ENCODE assay signal across 1 cellular context in genomic region chr9:136902259-136902821, GRCh38.
TF ChIP-seq lines count a peak whose summit lies in the region.

No MANE protein-coding gene starts in this region.

TF ChIP-seq in HEK293, 187 proteins besides CTCF, POLR2A, EP300 and RAD21 (continued from another document):
- TF ChIP-seq, protein P1, sequence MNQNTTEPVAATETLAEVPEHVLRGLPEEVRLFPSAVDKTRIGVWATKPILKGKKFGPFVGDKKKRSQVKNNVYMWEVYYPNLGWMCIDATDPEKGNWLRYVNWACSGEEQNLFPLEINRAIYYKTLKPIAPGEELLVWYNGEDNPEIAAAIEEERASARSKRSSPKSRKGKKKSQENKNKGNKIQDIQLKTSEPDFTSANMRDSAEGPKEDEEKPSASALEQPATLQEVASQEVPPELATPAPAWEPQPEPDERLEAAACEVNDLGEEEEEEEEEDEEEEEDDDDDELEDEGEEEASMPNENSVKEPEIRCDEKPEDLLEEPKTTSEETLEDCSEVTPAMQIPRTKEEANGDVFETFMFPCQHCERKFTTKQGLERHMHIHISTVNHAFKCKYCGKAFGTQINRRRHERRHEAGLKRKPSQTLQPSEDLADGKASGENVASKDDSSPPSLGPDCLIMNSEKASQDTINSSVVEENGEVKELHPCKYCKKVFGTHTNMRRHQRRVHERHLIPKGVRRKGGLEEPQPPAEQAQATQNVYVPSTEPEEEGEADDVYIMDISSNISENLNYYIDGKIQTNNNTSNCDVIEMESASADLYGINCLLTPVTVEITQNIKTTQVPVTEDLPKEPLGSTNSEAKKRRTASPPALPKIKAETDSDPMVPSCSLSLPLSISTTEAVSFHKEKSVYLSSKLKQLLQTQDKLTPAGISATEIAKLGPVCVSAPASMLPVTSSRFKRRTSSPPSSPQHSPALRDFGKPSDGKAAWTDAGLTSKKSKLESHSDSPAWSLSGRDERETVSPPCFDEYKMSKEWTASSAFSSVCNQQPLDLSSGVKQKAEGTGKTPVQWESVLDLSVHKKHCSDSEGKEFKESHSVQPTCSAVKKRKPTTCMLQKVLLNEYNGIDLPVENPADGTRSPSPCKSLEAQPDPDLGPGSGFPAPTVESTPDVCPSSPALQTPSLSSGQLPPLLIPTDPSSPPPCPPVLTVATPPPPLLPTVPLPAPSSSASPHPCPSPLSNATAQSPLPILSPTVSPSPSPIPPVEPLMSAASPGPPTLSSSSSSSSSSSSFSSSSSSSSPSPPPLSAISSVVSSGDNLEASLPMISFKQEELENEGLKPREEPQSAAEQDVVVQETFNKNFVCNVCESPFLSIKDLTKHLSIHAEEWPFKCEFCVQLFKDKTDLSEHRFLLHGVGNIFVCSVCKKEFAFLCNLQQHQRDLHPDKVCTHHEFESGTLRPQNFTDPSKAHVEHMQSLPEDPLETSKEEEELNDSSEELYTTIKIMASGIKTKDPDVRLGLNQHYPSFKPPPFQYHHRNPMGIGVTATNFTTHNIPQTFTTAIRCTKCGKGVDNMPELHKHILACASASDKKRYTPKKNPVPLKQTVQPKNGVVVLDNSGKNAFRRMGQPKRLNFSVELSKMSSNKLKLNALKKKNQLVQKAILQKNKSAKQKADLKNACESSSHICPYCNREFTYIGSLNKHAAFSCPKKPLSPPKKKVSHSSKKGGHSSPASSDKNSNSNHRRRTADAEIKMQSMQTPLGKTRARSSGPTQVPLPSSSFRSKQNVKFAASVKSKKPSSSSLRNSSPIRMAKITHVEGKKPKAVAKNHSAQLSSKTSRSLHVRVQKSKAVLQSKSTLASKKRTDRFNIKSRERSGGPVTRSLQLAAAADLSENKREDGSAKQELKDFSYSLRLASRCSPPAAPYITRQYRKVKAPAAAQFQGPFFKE (tag by site-specific recombination; IDR thresholded peaks at IDR 0.05; ENCODE audit: borderline replicate concordance) = no peak
- no peak for TF ChIP-seq ZSCAN5A (tag by site-specific recombination; IDR thresholded peaks at IDR 0.05)
- no peak for TF ChIP-seq PRDM4 (tag by site-specific recombination; IDR thresholded peaks at IDR 0.05)
- TF ChIP-seq ZNF660 (tag by site-specific recombination; IDR thresholded peaks at IDR 0.05) = no peak
- TF ChIP-seq, protein P2, sequence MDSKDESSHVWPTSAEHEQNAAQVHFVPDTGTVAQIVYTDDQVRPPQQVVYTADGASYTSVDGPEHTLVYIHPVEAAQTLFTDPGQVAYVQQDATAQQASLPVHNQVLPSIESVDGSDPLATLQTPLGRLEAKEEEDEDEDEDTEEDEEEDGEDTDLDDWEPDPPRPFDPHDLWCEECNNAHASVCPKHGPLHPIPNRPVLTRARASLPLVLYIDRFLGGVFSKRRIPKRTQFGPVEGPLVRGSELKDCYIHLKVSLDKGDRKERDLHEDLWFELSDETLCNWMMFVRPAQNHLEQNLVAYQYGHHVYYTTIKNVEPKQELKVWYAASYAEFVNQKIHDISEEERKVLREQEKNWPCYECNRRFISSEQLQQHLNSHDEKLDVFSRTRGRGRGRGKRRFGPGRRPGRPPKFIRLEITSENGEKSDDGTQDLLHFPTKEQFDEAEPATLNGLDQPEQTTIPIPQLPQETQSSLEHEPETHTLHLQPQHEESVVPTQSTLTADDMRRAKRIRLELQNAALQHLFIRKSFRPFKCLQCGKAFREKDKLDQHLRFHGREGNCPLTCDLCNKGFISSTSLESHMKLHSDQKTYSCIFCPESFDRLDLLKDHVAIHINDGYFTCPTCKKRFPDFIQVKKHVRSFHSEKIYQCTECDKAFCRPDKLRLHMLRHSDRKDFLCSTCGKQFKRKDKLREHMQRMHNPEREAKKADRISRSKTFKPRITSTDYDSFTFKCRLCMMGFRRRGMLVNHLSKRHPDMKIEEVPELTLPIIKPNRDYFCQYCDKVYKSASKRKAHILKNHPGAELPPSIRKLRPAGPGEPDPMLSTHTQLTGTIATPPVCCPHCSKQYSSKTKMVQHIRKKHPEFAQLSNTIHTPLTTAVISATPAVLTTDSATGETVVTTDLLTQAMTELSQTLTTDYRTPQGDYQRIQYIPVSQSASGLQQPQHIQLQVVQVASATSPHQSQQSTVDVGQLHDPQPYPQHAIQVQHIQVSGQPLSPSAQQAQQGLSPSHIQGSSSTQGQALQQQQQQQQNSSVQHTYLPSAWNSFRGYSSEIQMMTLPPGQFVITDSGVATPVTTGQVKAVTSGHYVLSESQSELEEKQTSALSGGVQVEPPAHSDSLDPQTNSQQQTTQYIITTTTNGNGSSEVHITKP (tag by site-specific recombination; IDR thresholded peaks at IDR 0.05) = no peak
- TF ChIP-seq ZNF354C (tag by site-specific recombination; IDR thresholded peaks at IDR 0.05; ENCODE audit: borderline replicate concordance, low read depth) = no peak
- TF ChIP-seq, protein P3, sequence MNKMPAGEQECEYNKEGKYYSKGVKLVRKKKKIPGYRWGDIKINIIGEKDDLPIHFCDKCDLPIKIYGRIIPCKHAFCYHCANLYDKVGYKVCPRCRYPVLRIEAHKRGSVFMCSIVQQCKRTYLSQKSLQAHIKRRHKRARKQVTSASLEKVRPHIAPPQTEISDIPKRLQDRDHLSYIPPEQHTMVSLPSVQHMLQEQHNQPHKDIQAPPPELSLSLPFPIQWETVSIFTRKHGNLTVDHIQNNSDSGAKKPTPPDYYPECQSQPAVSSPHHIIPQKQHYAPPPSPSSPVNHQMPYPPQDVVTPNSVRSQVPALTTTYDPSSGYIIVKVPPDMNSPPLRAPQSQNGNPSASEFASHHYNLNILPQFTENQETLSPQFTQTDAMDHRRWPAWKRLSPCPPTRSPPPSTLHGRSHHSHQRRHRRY (tag by site-specific recombination; IDR thresholded peaks at IDR 0.05) = no peak
- TF ChIP-seq ZNF423 (tag by site-specific recombination; IDR thresholded peaks at IDR 0.05) = no peak
- no peak for TF ChIP-seq ZNF16 (tag by site-specific recombination; IDR thresholded peaks at IDR 0.05; ENCODE audit: low read depth)
- no peak for TF ChIP-seq ZNF837 (tag by site-specific recombination; IDR thresholded peaks at IDR 0.05)
- TF ChIP-seq ZNF24 (tag by site-specific recombination; IDR thresholded peaks at IDR 0.05) = no peak
- no peak for TF ChIP-seq ZNF677 (tag by site-specific recombination; IDR thresholded peaks at IDR 0.05)
- TF ChIP-seq ZNF19 (tag by site-specific recombination; IDR thresholded peaks at IDR 0.05; ENCODE audit: low read depth) = no peak
- no peak for TF ChIP-seq ZBTB11 (tag by site-specific recombination; conservative IDR thresholded peaks at IDR 0.05; ENCODE audit: low read depth)
- TF ChIP-seq, protein P4, sequence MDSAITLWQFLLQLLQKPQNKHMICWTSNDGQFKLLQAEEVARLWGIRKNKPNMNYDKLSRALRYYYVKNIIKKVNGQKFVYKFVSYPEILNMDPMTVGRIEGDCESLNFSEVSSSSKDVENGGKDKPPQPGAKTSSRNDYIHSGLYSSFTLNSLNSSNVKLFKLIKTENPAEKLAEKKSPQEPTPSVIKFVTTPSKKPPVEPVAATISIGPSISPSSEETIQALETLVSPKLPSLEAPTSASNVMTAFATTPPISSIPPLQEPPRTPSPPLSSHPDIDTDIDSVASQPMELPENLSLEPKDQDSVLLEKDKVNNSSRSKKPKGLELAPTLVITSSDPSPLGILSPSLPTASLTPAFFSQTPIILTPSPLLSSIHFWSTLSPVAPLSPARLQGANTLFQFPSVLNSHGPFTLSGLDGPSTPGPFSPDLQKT (IDR thresholded peaks at IDR 0.05; ENCODE audit: borderline replicate concordance, low read depth, low read length) = no peak
